ENCODE assay signal across 23 cellular contexts in genomic region chr12:105502426-105502930, GRCh38.
"Had no signal": no experiment of that assay in that cellular context is flagged by ENCODE, and none has a peak within 500 bp of the region (broad histone marks: within the 10 kb centered on the region; RNA-seq: fewer than 3 reads in every experiment).

No MANE protein-coding gene starts in this region.

- H3K4me1 ChIP-seq: Peyer's patch had no signal

- H3K9me3 Mint-ChIP-seq: activated CD4-positive, alpha-beta T cell treated with anti-CD3 and anti-CD28 coated beads, Interleukin-2, amount 10 ng/mL, durations not matched to agents 24 days and 14 days; activated naive CD4-positive, alpha-beta T cell treated with anti-CD3 and anti-CD28 coated beads, Interleukin-2, amount 10 ng/mL, durations not matched to agents 7 days and 5 days; activated T-cell treated with anti-CD3 and anti-CD28 coated beads, Interleukin-2, amount 50 U/mL, for 72 hours; activated T-helper 2 cell treated with anti-CD3 and anti-CD28 coated beads, Interferon-gamma antibody, Interleukin-2, Interleukin-4, amounts not matched to agents 10 μg/mL and 5 μg/mL and 100 μg/mL, durations not matched to agents 14 hours and 24 hours and 36 hours; T-helper 1 cell treated with Interleukin-12 subunit alpha and Interleukin-12 subunit beta and Interleukin-4 antibody, amounts not matched to agents 30 μg/mL and 1 μg/mL, for 36 hours had no signal

- H3K27ac ChIP-seq: Peyer's patch, RWPE1, SJSA1 had no signal

- H3K27me3 ChIP-seq: MG63, Peyer's patch, SJSA1 had no signal

- H3K36me3 ChIP-seq: MG63, Peyer's patch, SJSA1 had no signal

- H3K4me3 ChIP-seq: MG63, Peyer's patch, SJSA1 had no signal

- H3K4me3 Mint-ChIP-seq: activated CD4-positive, alpha-beta T cell treated with anti-CD3 and anti-CD28 coated beads, Interleukin-2, amount 10 ng/mL, durations not matched to agents 24 days and 14 days; activated naive CD4-positive, alpha-beta T cell treated with anti-CD3 and anti-CD28 coated beads, Interleukin-2, amount 10 ng/mL, durations not matched to agents 7 days and 5 days; activated naive CD8-positive, alpha-beta T cell treated with anti-CD3 and anti-CD28 coated beads for 36 hours; activated T-cell treated with anti-CD3 and anti-CD28 coated beads, Interleukin-2, amount 50 U/mL, for 72 hours; T-helper 1 cell treated with Interleukin-12 subunit alpha and Interleukin-12 subunit beta and Interleukin-4 antibody, amounts not matched to agents 30 μg/mL and 1 μg/mL, for 36 hours had no signal

- H3K27ac Mint-ChIP-seq: activated CD4-positive, alpha-beta T cell treated with anti-CD3 and anti-CD28 coated beads, Interleukin-2, amount 10 ng/mL, durations not matched to agents 24 days and 14 days; activated naive CD4-positive, alpha-beta T cell treated with anti-CD3 and anti-CD28 coated beads, Interleukin-2, amount 10 ng/mL, durations not matched to agents 7 days and 5 days; activated naive CD8-positive, alpha-beta T cell treated with anti-CD3 and anti-CD28 coated beads for 36 hours; activated T-cell treated with anti-CD3 and anti-CD28 coated beads, Interleukin-2, amount 50 U/mL, for 72 hours; activated T-helper 2 cell treated with anti-CD3 and anti-CD28 coated beads, Interferon-gamma antibody, Interleukin-2, Interleukin-4, amounts not matched to agents 10 μg/mL and 5 μg/mL and 100 μg/mL, durations not matched to agents 14 hours and 24 hours and 36 hours; T-helper 1 cell treated with Interleukin-12 subunit alpha and Interleukin-12 subunit beta and Interleukin-4 antibody, amounts not matched to agents 30 μg/mL and 1 μg/mL, for 36 hours had no signal

- H3K36me3 Mint-ChIP-seq: activated naive CD4-positive, alpha-beta T cell treated with anti-CD3 and anti-CD28 coated beads, Interleukin-2, amount 10 ng/mL, durations not matched to agents 7 days and 5 days; activated naive CD8-positive, alpha-beta T cell treated with anti-CD3 and anti-CD28 coated beads for 36 hours had no signal

- DNase-seq: activated CD4-positive, alpha-beta T cell treated with anti-CD3 and anti-CD28 coated beads, Interleukin-2, amount 10 ng/mL, durations not matched to agents 24 days and 14 days; activated CD4-positive, alpha-beta T cell treated with anti-CD3 and anti-CD28 coated beads, Interleukin-2, amount 50 U/mL, for 48 hours; activated CD4-positive, CD25-positive, alpha-beta regulatory T cell treated with anti-CD3 and anti-CD28 coated beads, Interleukin-2, amount 50 U/mL, for 72 hours; activated gamma-delta T cell treated with Interleukin-2 at 50 U/mL for 16 hours; activated naive CD4-positive, alpha-beta T cell treated with anti-CD3 and anti-CD28 coated beads, Interleukin-2, amount 10 ng/mL, durations not matched to agents 7 days and 5 days; activated naive CD8-positive, alpha-beta T cell treated with anti-CD3 and anti-CD28 coated beads for 36 hours; activated T-cell treated with anti-CD3 and anti-CD28 coated beads for 4 hours; activated T-cell treated with anti-CD3 and anti-CD28 coated beads, Interleukin-2, amount 50 U/mL, for 72 hours; MG63; MV-4-11; NCI-H1092 treated with DMSO at 0.1 percent for 48 hours; NCI-H1417 treated with DMSO at 0.1 percent for 48 hours; NCI-H1694; NCI-H2029; NCI-H510A treated with DMSO at 0.1 percent for 48 hours; NCI-H69; NK-92 treated with Interleukin-12 subunit alpha and Interleukin-12 subunit beta, amount 100 ng/mL, for 24 hours; Peyer's patch; Right ventricle myocardium superior had no signal

- H3K4me1 Mint-ChIP-seq: activated CD4-positive, alpha-beta T cell treated with anti-CD3 and anti-CD28 coated beads, Interleukin-2, amount 10 ng/mL, durations not matched to agents 24 days and 14 days; activated naive CD4-positive, alpha-beta T cell treated with anti-CD3 and anti-CD28 coated beads, Interleukin-2, amount 10 ng/mL, durations not matched to agents 7 days and 5 days had no signal

- H3K9me3 ChIP-seq: SJSA1 had no signal
